Comparison of ENCODE assay signal across 9 cellular contexts in genomic region chr14:91573894-91574837, GRCh38.
DNase-seq lines count a peak whose midpoint lies in the region; ATAC-seq, FAIRE-seq and TF ChIP-seq lines count a peak whose summit lies in the region.
"Had no signal": no experiment of that assay in that cellular context is flagged by ENCODE, and none has a peak within 500 bp of the region (broad histone marks: within the 10 kb centered on the region; RNA-seq: fewer than 3 reads in every experiment).

No MANE protein-coding gene starts in this region.

- TF ChIP-seq POLR2A in H54 (IDR thresholded peaks at IDR 0.05; ENCODE audit: low read depth, low read length) = peak; percentile 29; the same call in 1 of the 2 replicates

- no peak for FAIRE-seq in H54 (lab: Jason Lieb, UNC)
- FAIRE-seq: GM18507 had no signal

- DNase-seq in AG04449 (ENCODE audit: low read depth, low spot score) = peak; percentile 5
- DNase-seq in H54 (ENCODE audit: insufficient read length, low spot score) = peak; percentile 86
- DNase-seq in NCI-H2196 treated with DMSO at 0.1 percent for 48 hours (lab: John Stamatoyannopoulos, UW; ENCODE audit: unreplicated experiment) = peak; percentile 69
- DNase-seq in activated CD8-positive, alpha-beta memory T cell treated with anti-CD3 and anti-CD28 coated beads for 48 hours (ENCODE audit: low read depth in 2 of 3, low spot score in 2 of 3) = peak; percentile 60 to 66 (median 66)
- peak; percentile 67 for DNase-seq in effector CD8-positive, alpha-beta T cell (lab: John Stamatoyannopoulos, UW)
- DNase-seq in middle frontal gyrus (ENCODE audit: extremely low spot score, low spot score) = peak; percentile 15
- peak; percentile 69 for DNase-seq in stimulated activated CD8-positive, alpha-beta memory T cell treated with anti-CD3 and anti-CD28 coated beads, Interleukin-15, amount 100 ng/mL, for 24 hours (ENCODE audit: low read depth)

- POLR2A ChIA-PET in AG04449 (lab: Yijun Ruan, JAX) = no interaction called here

- H3K4me3 ChIP-seq in AG04449 (ENCODE audit: low read depth, low read length) = peak overlapping the region; percentile 55

- TF ChIP-seq CTCF in AG04449 (IDR thresholded peaks at IDR 0.05; ENCODE audit: insufficient read depth, low read length, missing control alignments) = no peak

- ATAC-seq in HG03159 (IDR thresholded peaks at IDR 0.05; ENCODE audit: unreplicated experiment) = no peak

- CTCF ChIA-PET in AG04449 (lab: Yijun Ruan, JAX) = no interaction called here

Comparison
In these comparisons a context has a peak if more than half of its experiments do, and no peak if none do; other contexts are left out.
1. DNase-seq: peak in every context shown above with its lines; median percentile 86 in H54; 69 in NCI-H2196 treated with DMSO at 0.1 percent for 48 hours; 69 in stimulated activated CD8-positive, alpha-beta memory T cell treated with anti-CD3 and anti-CD28 coated beads, Interleukin-15, amount 100 ng/mL, for 24 hours; 67 in effector CD8-positive, alpha-beta T cell; 66 in activated CD8-positive, alpha-beta memory T cell treated with anti-CD3 and anti-CD28 coated beads for 48 hours; 15 in middle frontal gyrus; 5 in AG04449.